9 cellular contexts compared by ENCODE assay signal in the genomic region with DNA sequence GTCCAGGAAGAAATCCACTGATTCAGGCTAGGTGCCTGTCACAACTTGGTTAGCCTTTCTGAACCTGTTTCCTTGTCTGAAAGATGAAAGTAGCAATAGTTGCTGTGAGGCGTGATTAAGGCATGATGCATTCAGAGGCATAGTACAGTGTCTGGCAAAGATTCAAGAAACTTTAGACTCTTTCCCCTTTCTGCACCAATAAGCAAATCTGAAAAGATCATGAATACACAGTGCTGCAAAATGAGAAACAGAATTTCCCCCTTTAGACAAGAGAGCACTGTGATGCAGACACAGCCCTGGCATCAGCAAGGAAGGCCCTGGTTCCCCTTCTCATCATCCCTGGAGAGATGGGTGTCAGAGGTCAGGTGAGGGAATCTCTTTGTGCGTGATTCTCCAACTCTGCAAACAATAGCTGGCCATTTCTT. TPM values are rescaled to one million over a fixed set of nuclear protein-coding genes. Genes with fewer than 3 reads are reported as not detected.
DNase-seq lines count a peak whose midpoint lies in the region; ATAC-seq and TF ChIP-seq lines count a peak whose summit lies in the region.
"Had no signal": no experiment of that assay in that cellular context is flagged by ENCODE, and none has a peak within 500 bp of the region (broad histone marks: within the 10 kb centered on the region; RNA-seq: fewer than 3 reads in every experiment).

No MANE protein-coding gene starts in this region.

- DNase-seq in NCI-H2171 treated with DMSO at 0.1 percent for 48 hours (lab: John Stamatoyannopoulos, UW) (peak; percentile 58), NCI-H2171 (lab: John Stamatoyannopoulos, UW) (no peak), choroid plexus epithelial cell (ENCODE audit: low read depth) (peak; percentile 90), sciatic nerve (ENCODE audit: low spot score) (no peak), DMS153 (lab: John Stamatoyannopoulos, UW) (no peak), GM10266 (ENCODE audit: extremely low spot score) (no peak), C1 segment of cervical spinal cord (lab: John Stamatoyannopoulos, UW) (no peak)

- ATAC-seq in HG03432 (IDR thresholded peaks at IDR 0.05; ENCODE audit: unreplicated experiment) (peak; percentile 75), sciatic nerve (peak; percentile 65)

- no peak for TF ChIP-seq CTCF in choroid plexus epithelial cell (conservative IDR thresholded peaks at IDR 0.05; ENCODE audit: low read depth, low read length)
- no peak for TF ChIP-seq CTCF in GM10266 (IDR thresholded peaks at IDR 0.05; ENCODE audit: control insufficient read depth, insufficient read depth, low read depth, missing control alignments)

- intact Hi-C loops in sciatic nerve (cut with DNase I): no loop called here

- H3K4me3 ChIP-seq in choroid plexus epithelial cell (ENCODE audit: low read depth, low read length): no peak overlapping the region
- H3K4me3 ChIP-seq: A549 had no signal

RNA-seq across cellular contexts. Expression of a gene that starts 41.9 kb away (rescaled TPM):
- 81.2 TPM for total RNA-seq in sciatic nerve

Comparison
In these comparisons a context has a peak if more than half of its experiments do, and no peak if none do; other contexts are left out.
1. DNase-seq: peak in NCI-H2171 treated with DMSO at 0.1 percent for 48 hours (single experiment) and choroid plexus epithelial cell (single experiment); none in NCI-H2171 (single experiment), sciatic nerve (single experiment), DMS153 (single experiment), GM10266 (single experiment) and C1 segment of cervical spinal cord (0 of 14).